ENCODE assay signal across 16 cellular contexts in genomic region chr4:100187781-100188180, GRCh38. TPM values are rescaled to one million over a fixed set of nuclear protein-coding genes. Genes with fewer than 3 reads are reported as not detected.
"Had no signal": no experiment of that assay in that cellular context is flagged by ENCODE, and none has a peak within 500 bp of the region (broad histone marks: within the 10 kb centered on the region; RNA-seq: fewer than 3 reads in every experiment).

No MANE protein-coding gene starts in this region.

- H3K27ac Mint-ChIP-seq: dendritic cell treated with granulocyte-macrophage colony-stimulating factor and Interleukin-4, amounts not matched to agents 40 ng/mL and 50 ng/mL, for 4 days; effector memory CD8-positive, alpha-beta T cell; natural killer cell had no signal

- H3K9ac ChIP-seq: parathyroid adenoma had no signal

- H3K36me3 ChIP-seq: heart right ventricle, prostate gland, uterus had no signal

- H3K27ac ChIP-seq: heart right ventricle, parathyroid adenoma, prostate gland, skin epidermis, uterus had no signal

- H3K4me3 ChIP-seq: prostate gland, skin epidermis, uterus had no signal

- ATAC-seq: effector memory CD8-positive, alpha-beta T cell; heart right ventricle; natural killer cell; sciatic nerve had no signal

- H3K4me3 Mint-ChIP-seq: dendritic cell treated with granulocyte-macrophage colony-stimulating factor and Interleukin-4, amounts not matched to agents 40 ng/mL and 50 ng/mL, for 4 days; effector memory CD8-positive, alpha-beta T cell; natural killer cell had no signal

- H3K9me3 Mint-ChIP-seq: dendritic cell treated with granulocyte-macrophage colony-stimulating factor and Interleukin-4, amounts not matched to agents 40 ng/mL and 50 ng/mL, for 4 days; effector memory CD8-positive, alpha-beta T cell; natural killer cell had no signal

- H3K4me1 ChIP-seq: parathyroid adenoma, prostate gland, uterus had no signal

- H3K27me3 ChIP-seq: uterus had no signal

- DNase-seq: cerebellar nuclear complex; effector memory CD8-positive, alpha-beta T cell; erythroblast; foreskin melanocyte; heart right ventricle; hypothalamus; kidney glomerular epithelial cell; natural killer cell; retina; stimulated activated naive CD4-positive, alpha-beta T cell treated with Interleukin-2 at 50 U/mL for 16 hours; uterus had no signal

- H3K9me3 ChIP-seq: heart right ventricle, prostate gland, uterus had no signal

RNA-seq across cellular contexts. Expression of gene DDIT4L, which starts 2.5 kb away (rescaled TPM):
- total RNA-seq: natural killer cell had no signal
